1 cellular context compared by ENCODE assay signal in the genomic region with DNA sequence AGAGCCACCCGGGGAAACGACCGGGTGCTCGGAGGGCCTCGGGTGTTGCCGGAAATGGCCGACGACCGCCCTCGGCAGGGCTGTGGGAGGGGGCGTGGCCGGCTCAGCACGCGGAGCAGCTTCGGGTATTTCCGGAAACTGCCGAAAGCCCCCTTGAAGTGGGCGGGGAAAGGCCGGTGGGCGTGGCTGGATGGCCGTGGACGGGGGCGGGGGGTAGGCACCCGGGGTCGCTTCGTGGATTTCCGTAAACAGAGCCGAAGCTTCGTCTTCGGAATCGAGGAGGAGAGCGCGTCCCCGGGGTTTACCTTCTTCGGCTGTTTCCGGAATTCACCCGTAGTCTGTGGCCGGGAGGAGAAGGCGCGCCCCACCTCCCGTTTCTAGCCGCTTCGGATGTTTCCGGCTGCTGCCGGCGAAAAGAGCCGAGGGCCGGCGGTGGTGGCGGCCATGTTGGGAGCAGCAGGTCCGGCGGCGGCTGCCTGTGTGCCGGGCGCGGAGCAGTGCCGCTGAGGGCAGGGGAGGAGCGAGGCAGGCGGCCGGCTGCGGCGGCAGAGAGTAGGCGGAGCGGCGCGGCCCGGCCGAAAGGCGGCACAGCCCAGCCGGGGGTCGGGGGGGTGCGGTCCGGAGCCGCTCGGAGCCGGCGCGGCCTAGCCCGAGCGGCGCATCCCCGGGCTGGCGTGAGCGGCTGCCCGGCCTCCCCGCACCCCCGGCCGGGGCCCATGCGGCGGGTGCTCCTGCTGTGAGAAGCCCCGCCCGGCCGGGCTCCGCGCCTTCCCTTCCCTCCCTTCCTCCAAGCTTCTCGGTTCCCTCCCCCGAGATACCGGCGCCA.
TF ChIP-seq lines count a peak whose summit lies in the region.

Gene MARK2 (plus strand): TSS at position 429 of the 826 bp plus-strand sequence. CDS start 397 bp downstream, at position 826.

TF ChIP-seq in A549, 52 proteins besides CTCF, POLR2A, EP300 and RAD21 (continued from another document):
- TF ChIP-seq KDM5A (IDR thresholded peaks at IDR 0.05), result no peak
- TF ChIP-seq ZFP36 (IDR thresholded peaks at IDR 0.05; ENCODE audit: borderline replicate concordance, partially characterized antibody), result no peak
- TF ChIP-seq TP53 (CRISPR knock-in tag; IDR thresholded peaks at IDR 0.05), result no peak
- TF ChIP-seq CHD4 (IDR thresholded peaks at IDR 0.05; ENCODE audit: borderline replicate concordance), result no peak
- TF ChIP-seq RFX5 (IDR thresholded peaks at IDR 0.05), result no peak
- no peak for TF ChIP-seq JUNB (IDR thresholded peaks at IDR 0.05)
- TF ChIP-seq FOSL2 (IDR thresholded peaks at IDR 0.05), result no peak
- TF ChIP-seq FOSL2 (CRISPR knock-in tag; IDR thresholded peaks at IDR 0.05), result no peak
- no peak for TF ChIP-seq FOSB (CRISPR knock-in tag; IDR thresholded peaks at IDR 0.05)
- TF ChIP-seq PHF8 (IDR thresholded peaks at IDR 0.05; ENCODE audit: borderline replicate concordance, low read depth), result peak; percentile 83
- TF ChIP-seq HEYL (CRISPR knock-in tag; IDR thresholded peaks at IDR 0.05), result no peak
- TF ChIP-seq, protein P1, sequence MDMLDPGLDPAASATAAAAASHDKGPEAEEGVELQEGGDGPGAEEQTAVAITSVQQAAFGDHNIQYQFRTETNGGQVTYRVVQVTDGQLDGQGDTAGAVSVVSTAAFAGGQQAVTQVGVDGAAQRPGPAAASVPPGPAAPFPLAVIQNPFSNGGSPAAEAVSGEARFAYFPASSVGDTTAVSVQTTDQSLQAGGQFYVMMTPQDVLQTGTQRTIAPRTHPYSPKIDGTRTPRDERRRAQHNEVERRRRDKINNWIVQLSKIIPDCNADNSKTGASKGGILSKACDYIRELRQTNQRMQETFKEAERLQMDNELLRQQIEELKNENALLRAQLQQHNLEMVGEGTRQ (IDR thresholded peaks at IDR 0.05), result no peak
- TF ChIP-seq JUN (IDR thresholded peaks at IDR 0.05), result peak; percentile 69 to 92; a peak in 4 of 5 replicates
- no peak for TF ChIP-seq SMC3 (IDR thresholded peaks at IDR 0.05)
- no peak for TF ChIP-seq NR3C1 (IDR thresholded peaks at IDR 0.05)
- TF ChIP-seq HDAC2 (IDR thresholded peaks at IDR 0.05), result no peak
